Comparison of ENCODE assay signal across 9 cellular contexts in genomic region chr1:146034976-146035469, GRCh38. TPM values are rescaled to one million over a fixed set of nuclear protein-coding genes. Genes with fewer than 3 reads are reported as not detected.
A peak's percentile ranks its signal among the peaks of the same experiment; 100 is the strongest.
DNase-seq lines count a peak whose midpoint lies in the region; ATAC-seq and TF ChIP-seq lines count a peak whose summit lies in the region.
"Had no signal": no experiment of that assay in that cellular context is flagged by ENCODE, and none has a peak within 500 bp of the region (broad histone marks: within the 10 kb centered on the region; RNA-seq: fewer than 3 reads in every experiment).

No MANE protein-coding gene starts in this region.

- TF ChIP-seq CTCF in fibroblast of pulmonary artery (IDR thresholded peaks at IDR 0.05; ENCODE audit: low read length, missing control alignments) (no peak), GM10248 (IDR thresholded peaks at IDR 0.05; ENCODE audit: control extremely low read depth, extremely low read depth, low read depth, missing control alignments) (no peak)

- DNase-seq in right cardiac atrium: no peak
- DNase-seq in cardiac septum (ENCODE audit: low spot score): no peak
- DNase-seq in SJSA1 (ENCODE audit: low read depth in 1 of 2, low spot score in 2 of 2): no peak
- DNase-seq in fibroblast of pulmonary artery (ENCODE audit: low read depth): peak; percentile 40
- DNase-seq in smooth muscle cell of the brain vasculature (ENCODE audit: low read depth, low spot score): peak; percentile 17
- no peak for DNase-seq in AG08396 (ENCODE audit: low spot score)
- no peak for DNase-seq in GM10248 (ENCODE audit: extremely low spot score)

- no peaks in the 10 kb centered on the region for H3K4me1 ChIP-seq in right cardiac atrium (ENCODE audit: control insufficient read depth, insufficient read depth, low read length)
- H3K4me1 ChIP-seq in SJSA1 (replicated peaks): peaks cover 6% of the 10 kb centered on the region

- 30% methylated on average over 13 of the region's 13 CpGs for WGBS in right cardiac atrium

- POLR2A ChIA-PET in GM10248 (lab: Yijun Ruan, JAX): interaction anchor here (0.6 to 2.2 kb wide), 3 partner anchors 17 to 342 kb away, joined by 4 to 12 read pairs (median 4); partner anchors contain the start of genes ANKRD34A and POLR3GL

- H3K36me3 ChIP-seq in SJSA1: peaks cover 3% of the 10 kb centered on the region; the same call in 1 of the 2 replicates

- ATAC-seq in right cardiac atrium (no peak), GM18511 (IDR thresholded peaks at IDR 0.05; ENCODE audit: unreplicated experiment) (no peak)

- no peaks in the 10 kb centered on the region for H3K9me3 ChIP-seq in right cardiac atrium (ENCODE audit: control insufficient read depth, low read length)
- H3K9me3 ChIP-seq in SJSA1 (replicated peaks): no peaks in the 10 kb centered on the region

- H3K27me3 ChIP-seq in right cardiac atrium (ENCODE audit: control insufficient read depth, insufficient read depth) (no peaks in the 10 kb centered on the region), SJSA1 (replicated peaks) (no peaks in the 10 kb centered on the region)

- H3K4me3 ChIP-seq in right cardiac atrium (ENCODE audit: low read length): peak overlapping the region; percentile 44
- peak overlapping the region; percentile 58 for H3K4me3 ChIP-seq in SJSA1
- peak overlapping the region; percentile 40 for H3K4me3 ChIP-seq in fibroblast of pulmonary artery (replicated peaks; ENCODE audit: low read depth, low read length)

- intact Hi-C loops in right cardiac atrium (cut with DNase I): no loop called here
- intact Hi-C loops in cardiac septum (cut with DNase I): no loop called here

- H3K27ac ChIP-seq in right cardiac atrium (ENCODE audit: low read length) (peak overlapping the region; percentile 59), SJSA1 (peak overlapping the region; percentile 21; the same call in 1 of the 2 replicates)

- CTCF ChIA-PET in GM10248 (lab: Yijun Ruan, JAX): interaction anchor here (0.9 to 8.7 kb wide), 5 partner anchors 13 to 126 kb away, joined by 3 to 63 read pairs (median 5); partner anchors contain the start of genes HJV and ITGA10

RNA-seq across cellular contexts. Expression of gene HJV, which starts 13.5 kb away (rescaled TPM):
- 100 to 1,000 TPM in 2 of 4 donors, 10 to 100 TPM in 2; 65.1 to 164 (median 97.1) TPM for total RNA-seq in right cardiac atrium
- 116 TPM for polyA plus RNA-seq in right cardiac atrium
- total RNA-seq in cardiac septum: 73.8 TPM
- not detected in 2 replicates for total RNA-seq in SJSA1 (2014; rRNA removed; shearing (Covaris generic))
- polyA plus RNA-seq: esophagus had no signal

RNA-seq across cellular contexts. Expression of gene TXNIP, which starts 38.6 kb away (rescaled TPM):
- total RNA-seq in right cardiac atrium (100 to 1,000 TPM; 548 to 806 (median 632) TPM), cardiac septum (689 TPM)
- polyA plus RNA-seq in right cardiac atrium: 943 TPM
- 57.4 and 82.5 TPM in 2 replicates for total RNA-seq in SJSA1 (2014; rRNA removed; shearing (Covaris generic))

Comparison
In these comparisons a context has a peak if more than half of its experiments do, and no peak if none do; other contexts are left out.
1. DNase-seq: peak in fibroblast of pulmonary artery (single experiment) and smooth muscle cell of the brain vasculature (single experiment); none in right cardiac atrium (0 of 3), cardiac septum (single experiment), SJSA1 (0 of 2), AG08396 (single experiment) and GM10248 (single experiment).
2. RNA of gene HJV, which starts 13.5 kb away (total RNA-seq): 65.1 to 164 TPM in right cardiac atrium and 73.8 TPM in cardiac septum (single experiment); not detected in SJSA1; every median in the first group is over 10 times any median in the second.
3. Peak in every context shown above with its lines, with median percentiles within 50 percentile points of each other: H3K4me3 ChIP-seq.